22 cellular contexts compared by ENCODE assay signal in genomic region chr14:103705524-103706284, GRCh38. TPM values are rescaled to one million over a fixed set of nuclear protein-coding genes. Genes with fewer than 3 reads are reported as not detected.
DNase-seq lines count a peak whose midpoint lies in the region; ATAC-seq and TF ChIP-seq lines count a peak whose summit lies in the region.
"Had no signal": no experiment of that assay in that cellular context is flagged by ENCODE, and none has a peak within 500 bp of the region (broad histone marks: within the 10 kb centered on the region; RNA-seq: fewer than 3 reads in every experiment).

No MANE protein-coding gene starts in this region.

- no peaks in the 10 kb centered on the region for H3K27me3 ChIP-seq in dorsolateral prefrontal cortex
- H3K27me3 ChIP-seq in liver (ENCODE audit: control insufficient read depth in 4 of 4, insufficient read depth in 4 of 4, low read length in 3 of 4) = no peaks in the 10 kb centered on the region
- H3K27me3 ChIP-seq in subcutaneous abdominal adipose tissue (ENCODE audit: control insufficient read depth in 5 of 5, insufficient read depth in 4 of 5, low read length in 5 of 5) = no peaks in the 10 kb centered on the region
- H3K27me3 ChIP-seq in effector memory CD4-positive, alpha-beta T cell (replicated peaks; ENCODE audit: control insufficient read depth, insufficient read depth, low read length, poor library complexity, severe bottlenecking) = no peaks in the 10 kb centered on the region

- H3K36me3 ChIP-seq in HEK293 (ENCODE audit: control insufficient read depth in 2 of 2, insufficient read depth in 1 of 2, low read length in 2 of 2) (peaks cover 13 to 92% of the 10 kb centered on the region in 2 experiments), liver (ENCODE audit: control insufficient read depth in 4 of 4, insufficient read depth in 3 of 4, low read depth in 1 of 4, low read length in 3 of 4) (peaks cover 0 to 12% (median 0%) of the 10 kb centered on the region in 4 donors), subcutaneous abdominal adipose tissue (ENCODE audit: control insufficient read depth in 5 of 5, insufficient read depth in 5 of 5, low read length in 5 of 5) (peaks cover 0 to 58% (median 44%) of the 10 kb centered on the region in 5 donors)
- H3K36me3 ChIP-seq in effector memory CD4-positive, alpha-beta T cell (ENCODE audit: control insufficient read depth, insufficient read depth, low read length) = peaks cover 13% of the 10 kb centered on the region

- H3K27ac Mint-ChIP-seq in natural killer cell treated with Interleukin-12 subunit alpha and Interleukin-12 subunit beta and Interleukin-15 and Interleukin-18, amount 100 ng/mL, for 72 hours = peak overlapping the region in 1 of 2 donors; percentile 49
- H3K27ac Mint-ChIP-seq: activated CD4-positive, alpha-beta T cell treated with anti-CD3 and anti-CD28 coated beads for 36 hours; CD8-positive, alpha-beta T cell; immature natural killer cell had no signal

- CTCF ChIA-PET in HEK293 (lab: Yijun Ruan, JAX) = no interaction called here

- no peaks in the 10 kb centered on the region for H3K9me3 Mint-ChIP-seq in natural killer cell treated with Interleukin-12 subunit alpha and Interleukin-12 subunit beta and Interleukin-15 and Interleukin-18, amount 100 ng/mL, for 72 hours
- H3K9me3 Mint-ChIP-seq: CD8-positive, alpha-beta T cell; GM23338; immature natural killer cell; naive thymus-derived CD8-positive, alpha-beta T cell; type B pancreatic cell had no signal

- POLR2A ChIA-PET in HEK293 (lab: Yijun Ruan, JAX) = interaction anchor here (1.4 kb wide), 1 partner anchor 10 kb away, joined by 4 read pairs; the partner anchor contains the start of gene ZFYVE21

- WGBS in liver = 79% methylated on average over 27 of the region's 27 CpGs

- H3K9ac ChIP-seq in liver (ENCODE audit: low read depth in 1 of 2, low read length in 2 of 2) (no peak overlapping the region), subcutaneous abdominal adipose tissue (ENCODE audit: low read length in 5 of 5) (no peak overlapping the region)

- no peaks in the 10 kb centered on the region for H3K4me1 ChIP-seq in HEK293 (ENCODE audit: control insufficient read depth, insufficient read depth, low read length)
- peaks cover 0 to 21% (median 6%) of the 10 kb centered on the region in 4 donors for H3K4me1 ChIP-seq in liver (ENCODE audit: control insufficient read depth in 4 of 4, insufficient read depth in 4 of 4, low read length in 3 of 4)
- peaks cover 0 to 62% (median 35%) of the 10 kb centered on the region in 5 donors for H3K4me1 ChIP-seq in subcutaneous abdominal adipose tissue (ENCODE audit: control insufficient read depth in 5 of 5, insufficient read depth in 5 of 5, low read length in 5 of 5)
- H3K4me1 ChIP-seq in effector memory CD4-positive, alpha-beta T cell (ENCODE audit: control insufficient read depth, insufficient read depth, low read length, poor library complexity, severe bottlenecking) = no peaks in the 10 kb centered on the region

- H3K36me3 Mint-ChIP-seq in natural killer cell treated with Interleukin-12 subunit alpha and Interleukin-12 subunit beta and Interleukin-15 and Interleukin-18, amount 100 ng/mL, for 72 hours = no peaks in the 10 kb centered on the region

- peaks cover 0 to 15% of the 10 kb centered on the region in 2 donors for H3K4me1 Mint-ChIP-seq in natural killer cell treated with Interleukin-12 subunit alpha and Interleukin-12 subunit beta and Interleukin-15 and Interleukin-18, amount 100 ng/mL, for 72 hours (ENCODE audit: low read depth in 2 of 2)
- H3K4me1 Mint-ChIP-seq: activated CD4-positive, alpha-beta T cell treated with anti-CD3 and anti-CD28 coated beads for 36 hours had no signal

- intact Hi-C loops in dorsolateral prefrontal cortex (cut with DNase I) = loop anchor here in 1 of 2 donors (10.0 kb wide), 1 partner anchor 71 kb away; no protein-coding TSS in a partner anchor

- TF ChIP-seq CTCF in HEK293 (tag by site-specific recombination; IDR thresholded peaks at IDR 0.05) (no peak), dorsolateral prefrontal cortex (IDR thresholded peaks at IDR 0.05 in 54 of 56, conservative IDR thresholded peaks at IDR 0.05 in 2 of 56; ENCODE audit: low read depth in 1 of 56, partially characterized antibody in 56 of 56) (no peak), liver (IDR thresholded peaks at IDR 0.05; ENCODE audit: low read depth, low read length, missing input control) (no peak)

- H3K27ac ChIP-seq in HEK293 (ENCODE audit: extremely low read depth, low read depth, low read length) = no peak overlapping the region
- H3K27ac ChIP-seq in dorsolateral prefrontal cortex = peak overlapping the region in 44 of 59 donors; percentile 8 to 94 (median 55)
- no peak overlapping the region for H3K27ac ChIP-seq in liver (ENCODE audit: low read depth in 1 of 2, low read length in 2 of 2)
- H3K27ac ChIP-seq in subcutaneous abdominal adipose tissue (ENCODE audit: low read depth, low read length) = peak overlapping the region; percentile 16
- no peak overlapping the region for H3K27ac ChIP-seq in effector memory CD4-positive, alpha-beta T cell (ENCODE audit: insufficient read depth, low read length, poor library complexity, severe bottlenecking)
- H3K27ac ChIP-seq: HL-60 had no signal

- TF ChIP-seq RAD21 in liver (IDR thresholded peaks at IDR 0.05) = no peak

- H3K4me3 Mint-ChIP-seq in natural killer cell treated with Interleukin-12 subunit alpha and Interleukin-12 subunit beta and Interleukin-15 and Interleukin-18, amount 100 ng/mL, for 72 hours = no peak overlapping the region
- H3K4me3 Mint-ChIP-seq: activated CD4-positive, alpha-beta T cell treated with anti-CD3 and anti-CD28 coated beads for 36 hours; CD8-positive, alpha-beta T cell; GM23338; immature natural killer cell; naive thymus-derived CD8-positive, alpha-beta T cell; type B pancreatic cell had no signal

- DNase-seq in dorsolateral prefrontal cortex = no peak
- no peak for DNase-seq in natural killer cell treated with Interleukin-12 subunit alpha and Interleukin-12 subunit beta and Interleukin-15 and Interleukin-18, amount 100 ng/mL, for 72 hours (ENCODE audit: low spot score)
- DNase-seq in NCI-H510A treated with DMSO at 0.1 percent for 48 hours (lab: John Stamatoyannopoulos, UW) = no peak
- no peak for DNase-seq in effector memory CD4-positive, alpha-beta T cell
- DNase-seq: activated CD4-positive, alpha-beta T cell treated with anti-CD3 and anti-CD28 coated beads for 36 hours; activated effector memory CD4-positive, alpha-beta T cell treated with anti-CD3 and anti-CD28 coated beads, Interleukin-2, amount 50 U/mL, for 16 hours; CD8-positive, alpha-beta T cell; DMS79; glutamatergic neuron; immature natural killer cell; mesendoderm; naive thymus-derived CD8-positive, alpha-beta T cell; NCI-H187; NCI-H345; RPMI8226 had no signal

- H3K4me3 ChIP-seq in HEK293 (ENCODE audit: low read depth, low read length) (no peak overlapping the region), dorsolateral prefrontal cortex (peak overlapping the region in 2 of 59 donors; percentile 2 to 12), liver (ENCODE audit: low read depth in 1 of 3, low read length in 3 of 3) (no peak overlapping the region), subcutaneous abdominal adipose tissue (ENCODE audit: low read depth in 1 of 5, low read length in 5 of 5) (peak overlapping the region in 3 of 5 donors; percentile 6 to 21 (median 18))
- H3K4me3 ChIP-seq in effector memory CD4-positive, alpha-beta T cell (ENCODE audit: insufficient read depth, low read depth, low read length, poor library complexity, severe bottlenecking) = no peak overlapping the region
- H3K4me3 ChIP-seq: GM23338 had no signal

- no peaks in the 10 kb centered on the region for H3K27me3 Mint-ChIP-seq in natural killer cell treated with Interleukin-12 subunit alpha and Interleukin-12 subunit beta and Interleukin-15 and Interleukin-18, amount 100 ng/mL, for 72 hours
- H3K27me3 Mint-ChIP-seq: activated CD4-positive, alpha-beta T cell treated with anti-CD3 and anti-CD28 coated beads for 36 hours; naive thymus-derived CD8-positive, alpha-beta T cell; type B pancreatic cell had no signal

- H3K9me3 ChIP-seq in HEK293 (ENCODE audit: control insufficient read depth, insufficient read depth, low read depth, low read length) (no peaks in the 10 kb centered on the region), liver (ENCODE audit: control insufficient read depth in 4 of 4, low read length in 3 of 4) (no peaks in the 10 kb centered on the region), subcutaneous abdominal adipose tissue (ENCODE audit: control insufficient read depth in 5 of 5, low read length in 5 of 5) (no peaks in the 10 kb centered on the region)
- H3K9me3 ChIP-seq in effector memory CD4-positive, alpha-beta T cell (ENCODE audit: control insufficient read depth, low read length) = no peaks in the 10 kb centered on the region

- ATAC-seq in natural killer cell treated with Interleukin-12 subunit alpha and Interleukin-12 subunit beta and Interleukin-15 and Interleukin-18, amount 100 ng/mL, for 72 hours = no peak
- no peak for ATAC-seq in GM21528 (IDR thresholded peaks at IDR 0.05; ENCODE audit: low FRiP score, unreplicated experiment)
- ATAC-seq: activated CD4-positive, alpha-beta T cell treated with anti-CD3 and anti-CD28 coated beads for 36 hours; CD8-positive, alpha-beta T cell; GM23338; naive thymus-derived CD8-positive, alpha-beta T cell had no signal

TF ChIP-seq in HEK293, 187 proteins besides CTCF, POLR2A, EP300 and RAD21 (continues in another document):
- 0 out of 2 replicates have a peak, but pooled peaks have one; percentile 15 for TF ChIP-seq WT1 (tag by site-specific recombination; IDR thresholded peaks at IDR 0.05)

TF ChIP-seq in liver, 16 proteins besides CTCF, POLR2A, EP300 and RAD21:
- TF ChIP-seq GABPA (IDR thresholded peaks at IDR 0.05 in 1 of 2, conservative IDR thresholded peaks at IDR 0.05 in 1 of 2) (no peak), NR2F2 (IDR thresholded peaks at IDR 0.05) (peak; percentile 89)

RNA-seq across cellular contexts. Expression of gene XRCC3, which starts 9.5 kb away (rescaled TPM):
- total RNA-seq in dorsolateral prefrontal cortex (10 to 100 TPM in 58 of 120 experiments, 1 to 10 TPM in 62; 4.7 to 19.1 (median 9.9) TPM), liver (10 to 100 TPM in 1 of 2 donors, 1 to 10 TPM in 1; 3.4 to 14.1 TPM)
- 1 to 10 TPM; 1.7 to 2.2 TPM for polyA plus RNA-seq in liver
- 100 to 1,000 TPM in 1 of 2 donors, 10 to 100 TPM in 1; 37.3 to 112 TPM for total RNA-seq in natural killer cell treated with Interleukin-12 subunit alpha and Interleukin-12 subunit beta and Interleukin-15 and Interleukin-18, amount 100 ng/mL, for 72 hours

RNA-seq across cellular contexts. Expression of gene ZFYVE21, which starts 9.9 kb away (rescaled TPM):
- 100 to 1,000 TPM in 87 of 120 experiments, 10 to 100 TPM in 33; 71.0 to 188 (median 111) TPM for total RNA-seq in dorsolateral prefrontal cortex
- 10 to 100 TPM; 28.0 to 36.9 TPM for total RNA-seq in liver
- polyA plus RNA-seq in liver = 10 to 100 TPM; 28.2 to 33.3 TPM
- 10 to 100 TPM; 13.0 to 22.0 TPM for total RNA-seq in natural killer cell treated with Interleukin-12 subunit alpha and Interleukin-12 subunit beta and Interleukin-15 and Interleukin-18, amount 100 ng/mL, for 72 hours

Comparison
In these comparisons a context has a peak if more than half of its experiments do, and no peak if none do; other contexts are left out.
1. H3K27ac ChIP-seq: peak in dorsolateral prefrontal cortex (44 of 59) and subcutaneous abdominal adipose tissue (single experiment); none in HEK293 (single experiment), liver (0 of 2) and effector memory CD4-positive, alpha-beta T cell (single experiment).
2. H3K4me3 ChIP-seq: peak in subcutaneous abdominal adipose tissue (3 of 5); none in HEK293 (single experiment), liver (0 of 3) and effector memory CD4-positive, alpha-beta T cell (single experiment).